Comparison of ENCODE assay signal across 9 cellular contexts in genomic region chr20:4160761-4161305, GRCh38. TPM values are rescaled to one million over a fixed set of nuclear protein-coding genes. Genes with fewer than 3 reads are reported as not detected.
DNase-seq lines count a peak whose midpoint lies in the region; ATAC-seq and TF ChIP-seq lines count a peak whose summit lies in the region.
"Had no signal": no experiment of that assay in that cellular context is flagged by ENCODE, and none has a peak within 500 bp of the region (broad histone marks: within the 10 kb centered on the region; RNA-seq: fewer than 3 reads in every experiment).

No MANE protein-coding gene starts in this region.

- 48 to 59% (median 56%) methylated on average over 3 to 14 of the region's 14 CpGs for WGBS in adrenal gland, 4 donors

- H3K9me3 Mint-ChIP-seq in activated naive CD4-positive, alpha-beta T cell treated with anti-CD3 and anti-CD28 coated beads, Interleukin-2, amount 50 U/mL, for 72 hours = no peaks in the 10 kb centered on the region

- no peaks in the 10 kb centered on the region for H3K36me3 Mint-ChIP-seq in activated naive CD4-positive, alpha-beta T cell treated with anti-CD3 and anti-CD28 coated beads, Interleukin-2, amount 50 U/mL, for 72 hours

- TF ChIP-seq POLR2A in adrenal gland (IDR thresholded peaks at IDR 0.05) = no peak

- peak overlapping the region in 1 of 2 donors; percentile 63 for H3K27ac Mint-ChIP-seq in activated naive CD4-positive, alpha-beta T cell treated with anti-CD3 and anti-CD28 coated beads, Interleukin-2, amount 50 U/mL, for 72 hours

- intact Hi-C loops in adrenal gland (cut with DNase I) = no loop called here

- H3K27ac ChIP-seq in adrenal gland = peak overlapping the region in 2 of 5 donors; percentile 54 to 61

- no peaks in the 10 kb centered on the region for H3K9me3 ChIP-seq in adrenal gland (replicated peaks in 1 of 3)
- H3K9me3 ChIP-seq: pancreas had no signal

- H3K36me3 ChIP-seq in adrenal gland (replicated peaks in 1 of 2) = no peaks in the 10 kb centered on the region
- H3K36me3 ChIP-seq: pancreas had no signal

- H3K27me3 ChIP-seq in adrenal gland = no peaks in the 10 kb centered on the region
- H3K27me3 ChIP-seq: pancreas had no signal

- DNase-seq in activated naive CD4-positive, alpha-beta T cell treated with anti-CD3 and anti-CD28 coated beads, Interleukin-2, amount 50 U/mL, for 72 hours (ENCODE audit: low spot score in 2 of 2) = peak in 1 of 2 donors; percentile 63
- no peak for DNase-seq in activated naive CD4-positive, alpha-beta T cell treated with anti-CD3 and anti-CD28 coated beads, Interleukin-2, amount 50 U/mL, for 16 hours
- DNase-seq in adrenal gland (peak in 6 of 7 donors; percentile 50 to 77 (median 56)), inferior parietal cortex (ENCODE audit: extremely low spot score) (peak; percentile 49), DMS 273 treated with DMSO at 0.1 percent for 48 hours (lab: John Stamatoyannopoulos, UW) (no peak), mesenteric fat pad (ENCODE audit: low spot score) (no peak)
- DNase-seq in stimulated activated CD8-positive, alpha-beta memory T cell treated with anti-CD3 and anti-CD28 coated beads, Interleukin-2, amount 100 ng/mL, for 48 hours (ENCODE audit: low read depth in 2 of 2) = peak; percentile 31 to 36

- H3K4me3 ChIP-seq in adrenal gland = no peak overlapping the region

- ATAC-seq in activated naive CD4-positive, alpha-beta T cell treated with anti-CD3 and anti-CD28 coated beads, Interleukin-2, amount 50 U/mL, for 72 hours = peak; percentile 75 to 85
- no peak for ATAC-seq in HG03139 (IDR thresholded peaks at IDR 0.05; ENCODE audit: unreplicated experiment)

- TF ChIP-seq CTCF in adrenal gland (IDR thresholded peaks at IDR 0.05) = no peak

- peaks cover 0 to 14% of the 10 kb centered on the region in 2 donors for H3K4me1 ChIP-seq in adrenal gland (replicated peaks in 1 of 2)
- H3K4me1 ChIP-seq: pancreas had no signal

RNA-seq across cellular contexts. Expression of gene SMOX, which starts 12.2 kb away (rescaled TPM):
- total RNA-seq in activated naive CD4-positive, alpha-beta T cell treated with anti-CD3 and anti-CD28 coated beads, Interleukin-2, amount 50 U/mL, for 72 hours = 1 to 10 TPM; 1.3 to 2.2 TPM
- total RNA-seq in adrenal gland (1 to 10 TPM; 4.0 to 9.9 (median 5.8) TPM), mesenteric fat pad (6.4 TPM)
- 1 to 10 TPM; 2.7 to 9.0 (median 4.7) TPM for polyA plus RNA-seq in adrenal gland

Comparison
In these comparisons a context has a peak if more than half of its experiments do, and no peak if none do; other contexts are left out.
1. DNase-seq: peak in adrenal gland (6 of 7), inferior parietal cortex (single experiment) and stimulated activated CD8-positive, alpha-beta memory T cell treated with anti-CD3 and anti-CD28 coated beads, Interleukin-2, amount 100 ng/mL, for 48 hours (2 of 2); none in activated naive CD4-positive, alpha-beta T cell treated with anti-CD3 and anti-CD28 coated beads, Interleukin-2, amount 50 U/mL, for 16 hours (single experiment), DMS 273 treated with DMSO at 0.1 percent for 48 hours (single experiment) and mesenteric fat pad (single experiment).